In the genomic region with DNA sequence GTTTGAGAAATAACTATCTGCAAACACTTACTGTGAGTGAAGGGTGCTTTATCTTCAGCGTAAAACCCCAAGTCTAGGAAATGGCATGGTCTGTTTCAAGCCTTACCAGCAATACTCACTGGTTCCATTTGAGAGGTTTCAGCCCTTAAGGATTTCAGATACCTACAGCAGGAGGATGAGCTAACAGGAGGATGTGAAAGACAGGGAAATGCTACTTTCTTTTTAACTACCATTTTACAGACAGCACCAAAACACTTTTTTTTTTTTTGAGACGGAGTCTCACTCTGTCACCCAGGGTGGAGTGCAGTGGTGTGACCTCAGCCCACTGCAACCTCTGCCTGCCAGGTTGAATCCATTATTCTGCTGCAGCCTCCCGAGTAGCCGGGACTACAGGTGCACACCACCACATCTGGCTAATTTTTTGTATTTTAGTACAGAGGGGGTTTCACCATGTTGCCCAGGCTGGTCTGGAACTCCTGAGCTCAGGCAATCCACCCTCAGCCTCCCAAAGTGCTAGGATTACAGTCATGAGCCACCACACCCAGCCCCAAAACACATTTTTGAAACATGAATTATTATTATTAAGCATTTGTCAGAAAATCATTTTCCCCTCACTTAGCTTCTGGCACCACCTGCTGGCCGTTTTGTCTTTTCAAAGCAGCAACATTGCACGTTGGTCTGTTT, we compare ENCODE assay signal across 8 cellular contexts. TPM values are rescaled to one million over a fixed set of nuclear protein-coding genes. Genes with fewer than 3 reads are reported as not detected.
DNase-seq lines count a peak whose midpoint lies in the region; ATAC-seq and TF ChIP-seq lines count a peak whose summit lies in the region.

No MANE protein-coding gene starts in this region.

- no peaks in the 10 kb centered on the region for H3K9me3 Mint-ChIP-seq in activated naive CD8-positive, alpha-beta T cell treated with anti-CD3 and anti-CD28 coated beads, Interleukin-2, amount 10 ng/mL, durations not matched to agents 7 days and 5 days

- H3K36me3 ChIP-seq in SU-DHL-6 (ENCODE audit: low read length) (no peaks in the 10 kb centered on the region), smooth muscle cell (ENCODE audit: low read depth) (no peaks in the 10 kb centered on the region)

- H2AFZ ChIP-seq in SU-DHL-6 (ENCODE audit: low read depth, low read length, severe bottlenecking) (no peak overlapping the region), smooth muscle cell (ENCODE audit: low read depth) (no peak overlapping the region)

- intact Hi-C loops in left ventricle myocardium superior (cut with micrococcal nuclease), result loop anchor here (10.0 kb wide), 1 partner anchor 263 kb away; a partner anchor contains a TSS

- H3K4me2 ChIP-seq in SU-DHL-6 (ENCODE audit: low read depth, low read length, poor library complexity, severe bottlenecking) (peak overlapping the region; percentile 77), smooth muscle cell (no peak overlapping the region)

- no peaks in the 10 kb centered on the region; the same call in 1 of the 2 replicates for H4K20me1 ChIP-seq in SU-DHL-6 (ENCODE audit: low read depth, low read length)
- H4K20me1 ChIP-seq in smooth muscle cell (ENCODE audit: low read depth), result peaks cover 9% of the 10 kb centered on the region

- H3K27me3 Mint-ChIP-seq in activated naive CD8-positive, alpha-beta T cell treated with anti-CD3 and anti-CD28 coated beads, Interleukin-2, amount 10 ng/mL, durations not matched to agents 7 days and 5 days, result no peaks in the 10 kb centered on the region

- H3K4me1 ChIP-seq in smooth muscle cell (ENCODE audit: low read depth), result peaks cover 11% of the 10 kb centered on the region

- peak overlapping the region; percentile 61 for H3K27ac ChIP-seq in SU-DHL-6 (ENCODE audit: low read depth, low read length)
- no peak overlapping the region for H3K27ac ChIP-seq in smooth muscle cell (ENCODE audit: low read depth)

- peaks cover 47% of the 10 kb centered on the region for H3K4me1 Mint-ChIP-seq in activated naive CD8-positive, alpha-beta T cell treated with anti-CD3 and anti-CD28 coated beads, Interleukin-2, amount 10 ng/mL, durations not matched to agents 7 days and 5 days

- no peak overlapping the region for H3K9ac ChIP-seq in SU-DHL-6 (ENCODE audit: low read length)
- no peak overlapping the region for H3K9ac ChIP-seq in smooth muscle cell (ENCODE audit: low read depth)

- 59% methylated on average over 6 of the region's 6 CpGs for WGBS in smooth muscle cell (ENCODE audit: low lambda C conversion rate)

- ATAC-seq in activated naive CD8-positive, alpha-beta T cell treated with anti-CD3 and anti-CD28 coated beads, Interleukin-2, amount 10 ng/mL, durations not matched to agents 7 days and 5 days (ENCODE audit: low read depth), result no peak
- ATAC-seq in left ventricle myocardium superior, result no peak
- no peak for ATAC-seq in GM18909 (IDR thresholded peaks at IDR 0.05; ENCODE audit: poor library complexity, unreplicated experiment)
- ATAC-seq in GM19467 (IDR thresholded peaks at IDR 0.05; ENCODE audit: unreplicated experiment), result no peak

- POLR2A ChIA-PET in activated naive CD8-positive, alpha-beta T cell treated with anti-CD3 and anti-CD28 coated beads, Interleukin-2, amount 10 ng/mL, durations not matched to agents 7 days and 5 days (lab: Charles Lee), result interaction anchor here (0.6 to 1.9 kb wide), 15 partner anchors 9 to 575 kb away, joined by 3 to 13 read pairs (median 4); a partner anchor contains a TSS

- peaks cover 16% of the 10 kb centered on the region for H3K36me3 Mint-ChIP-seq in activated naive CD8-positive, alpha-beta T cell treated with anti-CD3 and anti-CD28 coated beads, Interleukin-2, amount 10 ng/mL, durations not matched to agents 7 days and 5 days

- H3K79me2 ChIP-seq in SU-DHL-6 (ENCODE audit: insufficient read depth, low read length) (peaks cover 79% of the 10 kb centered on the region), smooth muscle cell (ENCODE audit: low read depth) (peaks cover 45% of the 10 kb centered on the region)

- H3K27ac Mint-ChIP-seq in activated naive CD8-positive, alpha-beta T cell treated with anti-CD3 and anti-CD28 coated beads, Interleukin-2, amount 10 ng/mL, durations not matched to agents 7 days and 5 days, result peak overlapping the region; percentile 94

- TF ChIP-seq CTCF in SU-DHL-6 (IDR thresholded peaks at IDR 0.05; ENCODE audit: insufficient read depth, low read length, poor library complexity, severe bottlenecking), result peak; percentile 85
- peak; percentile 79 for TF ChIP-seq CTCF in smooth muscle cell (IDR thresholded peaks at IDR 0.05; ENCODE audit: borderline replicate concordance, insufficient read depth, poor library complexity, severe bottlenecking)

- peaks cover 23% of the 10 kb centered on the region for H3F3A ChIP-seq in SU-DHL-6 (ENCODE audit: insufficient read depth)
- H3F3A ChIP-seq in smooth muscle cell (ENCODE audit: low read depth), result peaks cover 6% of the 10 kb centered on the region

- peak; percentile 56 for DNase-seq in DMS114 treated with DMSO at 0.1 percent for 48 hours (lab: John Stamatoyannopoulos, UW; ENCODE audit: unreplicated experiment)
- peak; percentile 60 for DNase-seq in Jurkat, Clone E6-1 (ENCODE audit: low read depth, low spot score)
- peak; percentile 68 for DNase-seq in activated naive CD8-positive, alpha-beta T cell treated with anti-CD3 and anti-CD28 coated beads, Interleukin-2, amount 10 ng/mL, durations not matched to agents 7 days and 5 days
- DNase-seq in left ventricle myocardium superior, result peak; percentile 75
- peak; percentile 6 for DNase-seq in smooth muscle cell (lab: John Stamatoyannopoulos, UW; ENCODE audit: unreplicated experiment)

- H3K4me3 ChIP-seq in Jurkat, Clone E6-1 (ENCODE audit: low read length), result no peak overlapping the region
- H3K4me3 ChIP-seq in SU-DHL-6 (ENCODE audit: insufficient read depth, low read length, poor library complexity, severe bottlenecking), result no peak overlapping the region
- H3K4me3 ChIP-seq in smooth muscle cell, result no peak overlapping the region

- H3K4me3 Mint-ChIP-seq in activated naive CD8-positive, alpha-beta T cell treated with anti-CD3 and anti-CD28 coated beads, Interleukin-2, amount 10 ng/mL, durations not matched to agents 7 days and 5 days, result peak overlapping the region; percentile 78

- no peaks in the 10 kb centered on the region for H3K9me2 ChIP-seq in SU-DHL-6 (replicated peaks; ENCODE audit: insufficient read depth, low read length)

- H3K9me3 ChIP-seq in SU-DHL-6 (ENCODE audit: insufficient read depth, low read length), result no peaks in the 10 kb centered on the region
- H3K9me3 ChIP-seq in smooth muscle cell (replicated peaks; ENCODE audit: low read depth), result no peaks in the 10 kb centered on the region

- H3K27me3 ChIP-seq in SU-DHL-6 (ENCODE audit: low read length) (no peaks in the 10 kb centered on the region), smooth muscle cell (ENCODE audit: low read depth) (no peaks in the 10 kb centered on the region)

RNA-seq across cellular contexts. Expression of a gene that starts 4.6 kb away (rescaled TPM):
- 39.4 TPM for polyA plus RNA-seq in Jurkat, Clone E6-1 (2012; ENCODE audit: insufficient read depth, insufficient read length)
- total RNA-seq in activated naive CD8-positive, alpha-beta T cell treated with anti-CD3 and anti-CD28 coated beads, Interleukin-2, amount 10 ng/mL, durations not matched to agents 7 days and 5 days, result 10 to 100 TPM; 41.2 to 42.1 TPM
- total RNA-seq in left ventricle myocardium superior (9.6 TPM), smooth muscle cell (6.5 and 9.8 TPM in 2 replicates)
- 14.5 and 19.0 TPM in 2 replicates for polyA plus RNA-seq in smooth muscle cell

RNA-seq across cellular contexts. Expression of a gene that starts 4.8 kb away (rescaled TPM):
- 77.6 TPM for polyA plus RNA-seq in Jurkat, Clone E6-1 (2012; ENCODE audit: insufficient read depth, insufficient read length)
- total RNA-seq in activated naive CD8-positive, alpha-beta T cell treated with anti-CD3 and anti-CD28 coated beads, Interleukin-2, amount 10 ng/mL, durations not matched to agents 7 days and 5 days, result 100 to 1,000 TPM; 121 to 131 TPM
- total RNA-seq in left ventricle myocardium superior (27.7 TPM), smooth muscle cell (50.3 and 70.8 TPM in 2 replicates)
- polyA plus RNA-seq in smooth muscle cell, result 5.1 and 7.4 TPM in 2 replicates

RNA-seq across cellular contexts. Expression of a gene that starts 33.9 kb away (rescaled TPM):
- polyA plus RNA-seq in Jurkat, Clone E6-1 (2012; ENCODE audit: insufficient read depth, insufficient read length), result 101 TPM
- 10 to 100 TPM; 31.7 to 32.3 TPM for total RNA-seq in activated naive CD8-positive, alpha-beta T cell treated with anti-CD3 and anti-CD28 coated beads, Interleukin-2, amount 10 ng/mL, durations not matched to agents 7 days and 5 days
- total RNA-seq in left ventricle myocardium superior (73.1 TPM), smooth muscle cell (322 and 395 TPM in 2 replicates)
- 330 and 407 TPM in 2 replicates for polyA plus RNA-seq in smooth muscle cell

Comparison
In these comparisons a context has a peak if more than half of its experiments do, and no peak if none do; other contexts are left out.
1. DNase-seq: peak in every context shown above with its lines; median percentile 75 in left ventricle myocardium superior; 68 in activated naive CD8-positive, alpha-beta T cell treated with anti-CD3 and anti-CD28 coated beads, Interleukin-2, amount 10 ng/mL, durations not matched to agents 7 days and 5 days; 60 in Jurkat, Clone E6-1; 56 in DMS114 treated with DMSO at 0.1 percent for 48 hours; 6 in smooth muscle cell.